ENCODE assay signal across 8 cellular contexts in genomic region chr11:75554258-75555022, GRCh38. TPM values are rescaled to one million over a fixed set of nuclear protein-coding genes. Genes with fewer than 3 reads are reported as not detected.
DNase-seq lines count a peak whose midpoint lies in the region; ATAC-seq and TF ChIP-seq lines count a peak whose summit lies in the region.

No MANE protein-coding gene starts in this region.

- no peak for TF ChIP-seq CTCF in Panc1 (IDR thresholded peaks at IDR 0.05)
- no peak for TF ChIP-seq CTCF in esophagus muscularis mucosa (IDR thresholded peaks at IDR 0.05)

- WGBS in esophagus muscularis mucosa: 41% methylated on average over 9 of the region's 21 CpGs

- TF ChIP-seq EP300 in esophagus muscularis mucosa (IDR thresholded peaks at IDR 0.05): no peak

- H3K27ac Mint-ChIP-seq in effector memory CD8-positive, alpha-beta T cell: no peak overlapping the region

- H3K4me1 ChIP-seq in Panc1 (ENCODE audit: control insufficient read depth, insufficient read depth, low read length): peaks cover 14% of the 10 kb centered on the region; the same call in 1 of the 2 replicates
- peaks cover 45 to 63% (median 59%) of the 10 kb centered on the region in 4 donors for H3K4me1 ChIP-seq in esophagus muscularis mucosa
- peaks cover 16 to 24% of the 10 kb centered on the region in 2 donors for H3K4me1 ChIP-seq in mucosa of rectum (ENCODE audit: control insufficient read depth in 2 of 2, insufficient read depth in 2 of 2, low read length in 2 of 2)

- H3K4me1 Mint-ChIP-seq in effector memory CD8-positive, alpha-beta T cell (ENCODE audit: low read depth in 2 of 2): no peaks in the 10 kb centered on the region

- ATAC-seq in Panc1: peak; percentile 36; the same call in 1 of the 2 replicates
- no peak for ATAC-seq in GM19452 (IDR thresholded peaks at IDR 0.05; ENCODE audit: unreplicated experiment)
- no peak for ATAC-seq in effector memory CD8-positive, alpha-beta T cell (replicated peaks)
- no peak for ATAC-seq in HG03342 (IDR thresholded peaks at IDR 0.05; ENCODE audit: unreplicated experiment)

- H3K9ac ChIP-seq in mucosa of rectum (ENCODE audit: low read depth in 1 of 2, low read length in 2 of 2): peak overlapping the region in 1 of 2 donors; percentile 42

- in situ Hi-C loops in Panc1 (cut with HindIII; ENCODE audit: low pct_unique_long_range_greater_than_20kb, low sequenced_read_pairs): no loop called here

- H3K4me3 ChIP-seq in Panc1 (ENCODE audit: low read depth in 2 of 2, low read length in 2 of 2) (no peak overlapping the region), esophagus muscularis mucosa (peak overlapping the region; percentile 24 to 45 (median 33)), mucosa of rectum (ENCODE audit: low read length in 2 of 2) (no peak overlapping the region)

- BruUV-seq in Panc1 (replicated peaks; lab: Mats Ljungman, UMichigan): no TSS peak

- H3K27me3 ChIP-seq in Panc1 (ENCODE audit: control insufficient read depth, insufficient read depth, low read length): no peaks in the 10 kb centered on the region
- H3K27me3 ChIP-seq in esophagus muscularis mucosa: no peaks in the 10 kb centered on the region
- no peaks in the 10 kb centered on the region for H3K27me3 ChIP-seq in mucosa of rectum (ENCODE audit: control insufficient read depth in 2 of 2, insufficient read depth in 2 of 2, low read length in 2 of 2)

- H3K27ac ChIP-seq in Panc1 (ENCODE audit: low read length) (no peak overlapping the region; the same call in 1 of the 2 replicates), esophagus muscularis mucosa (replicated peaks in 1 of 4) (peak overlapping the region; percentile 99 to 100 (median 100)), mucosa of rectum (ENCODE audit: low read depth in 2 of 2, low read length in 2 of 2) (peak overlapping the region; percentile 69 to 73)

- CTCF ChIA-PET in Panc1 (lab: Charles Lee): interaction anchor here (0.6 kb wide), 2 partner anchors 22 to 136 kb away, joined by 3 read pairs; no protein-coding TSS in a partner anchor

- no peaks in the 10 kb centered on the region for H3K9me3 ChIP-seq in Panc1 (ENCODE audit: control insufficient read depth, insufficient read depth, low read depth, low read length)
- no peaks in the 10 kb centered on the region for H3K9me3 ChIP-seq in esophagus muscularis mucosa
- no peaks in the 10 kb centered on the region for H3K9me3 ChIP-seq in mucosa of rectum (ENCODE audit: control insufficient read depth in 2 of 2, low read length in 2 of 2)

- H3K36me3 ChIP-seq in Panc1 (ENCODE audit: control insufficient read depth, insufficient read depth, low read length) (no peaks in the 10 kb centered on the region), esophagus muscularis mucosa (no peaks in the 10 kb centered on the region), mucosa of rectum (ENCODE audit: control insufficient read depth in 2 of 2, insufficient read depth in 2 of 2, low read length in 2 of 2) (no peaks in the 10 kb centered on the region)

- POLR2A ChIA-PET in Panc1 (lab: Charles Lee): interaction anchor here (0.5 to 1.7 kb wide), 2 partner anchors 8 to 223 kb away, joined by 6 to 15 read pairs; no protein-coding TSS in a partner anchor

- H3K36me3 Mint-ChIP-seq in effector memory CD8-positive, alpha-beta T cell (ENCODE audit: insufficient read depth): no peaks in the 10 kb centered on the region

- intact Hi-C loops in Panc1 (cut with micrococcal nuclease; ENCODE audit: unreplicated experiment): no loop called here
- intact Hi-C loops in esophagus muscularis mucosa (cut with DNase I): no loop called here

- TF ChIP-seq POLR2A in esophagus muscularis mucosa (IDR thresholded peaks at IDR 0.05; ENCODE audit: low read depth): peak; percentile 50

- no peaks in the 10 kb centered on the region for H3K9me3 Mint-ChIP-seq in effector memory CD8-positive, alpha-beta T cell

- H3K27me3 Mint-ChIP-seq in effector memory CD8-positive, alpha-beta T cell: peaks cover 0 to 13% of the 10 kb centered on the region in 2 donors

- no peak overlapping the region for H3K4me3 Mint-ChIP-seq in effector memory CD8-positive, alpha-beta T cell

- DNase-seq in DMS 273 (lab: John Stamatoyannopoulos, UW; ENCODE audit: unreplicated experiment): peak; percentile 98
- DNase-seq in Panc1 (ENCODE audit: low read depth, low spot score): no peak
- DNase-seq in esophagus muscularis mucosa (ENCODE audit: extremely low spot score): peak; percentile 95
- no peak for DNase-seq in NCI-H1930 (lab: John Stamatoyannopoulos, UW)
- no peak for DNase-seq in effector memory CD8-positive, alpha-beta T cell

RNA-seq across cellular contexts. Expression of gene SERPINH1, which starts 7.6 kb away (rescaled TPM):
- 89.8 TPM for total RNA-seq in Panc1 (2021; ENCODE audit: unreplicated experiment)
- 268 TPM for polyA plus RNA-seq in Panc1 (2012; ENCODE audit: insufficient read length)
- total RNA-seq in esophagus muscularis mucosa: 100 to 1,000 TPM; 162 to 270 (median 219) TPM

RNA-seq across cellular contexts. Expression of gene GDPD5, which starts 28.7 kb away (rescaled TPM):
- total RNA-seq in Panc1 (2021; ENCODE audit: unreplicated experiment) (6.0 TPM), esophagus muscularis mucosa (1 to 10 TPM; 5.1 to 9.3 (median 8.4) TPM)
- polyA plus RNA-seq in Panc1 (2012; ENCODE audit: insufficient read length): 7.3 TPM

Comparison
In these comparisons a context has a peak if more than half of its experiments do, and no peak if none do; other contexts are left out.
1. DNase-seq: peak in DMS 273 (single experiment) and esophagus muscularis mucosa (single experiment); none in Panc1 (single experiment), NCI-H1930 (0 of 2) and effector memory CD8-positive, alpha-beta T cell (0 of 3).
2. H3K4me3 ChIP-seq: peak in esophagus muscularis mucosa (4 of 4); none in Panc1 (0 of 2) and mucosa of rectum (0 of 2).